ENCODE assay signal across 8 cellular contexts in the genomic region with DNA sequence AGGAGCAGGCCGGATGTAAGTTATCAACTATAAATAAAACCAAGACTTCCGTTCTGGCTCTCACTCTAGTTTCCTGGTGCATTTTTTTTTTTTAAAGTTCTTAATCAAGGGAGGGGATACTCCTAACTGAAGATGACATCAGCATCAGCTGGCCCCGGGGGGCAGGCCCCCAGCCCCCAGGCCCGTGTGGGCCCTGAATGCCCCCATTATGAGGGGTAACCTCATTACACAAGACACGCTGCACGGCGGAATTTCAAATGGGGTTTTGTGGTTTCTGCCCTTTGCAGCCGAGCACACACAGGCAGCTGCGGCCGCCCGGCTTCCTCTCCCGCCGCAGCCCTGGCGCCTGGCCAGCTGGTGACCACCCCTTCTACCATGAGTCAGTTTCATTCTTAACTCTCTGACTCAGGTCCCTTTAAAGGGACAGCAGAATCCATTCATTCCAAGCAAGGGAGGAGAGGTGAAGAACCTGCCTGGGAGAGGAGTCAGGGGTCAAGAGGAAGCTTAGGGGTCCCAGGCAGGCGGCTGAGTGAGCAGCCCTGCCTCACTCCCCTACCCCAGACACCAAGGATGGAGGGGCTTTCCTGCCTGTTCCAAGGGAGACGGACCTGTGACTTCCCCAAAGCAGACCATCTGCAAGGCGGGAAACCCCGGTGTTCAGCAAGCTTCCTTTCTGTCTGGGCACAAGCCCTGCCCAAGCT. TPM values are rescaled to one million over a fixed set of nuclear protein-coding genes. Genes with fewer than 3 reads are reported as not detected.
DNase-seq lines count a peak whose midpoint lies in the region; ATAC-seq and TF ChIP-seq lines count a peak whose summit lies in the region.

No MANE protein-coding gene starts in this region.

- peak overlapping the region; percentile 85 to 93 for H3K27ac ChIP-seq in ascending aorta
- H3K27ac ChIP-seq in spleen: peak overlapping the region; percentile 72 to 88 (median 86)

- H3K4me3 ChIP-seq in ascending aorta: peak overlapping the region in 1 of 2 donors; percentile 39
- H3K4me3 ChIP-seq in spleen: peak overlapping the region in 7 of 8 donors; percentile 10 to 64 (median 27)

- TF ChIP-seq POLR2A in spleen (IDR thresholded peaks at IDR 0.05): no peak

- H3K27me3 ChIP-seq in ascending aorta (no peaks in the 10 kb centered on the region), spleen (replicated peaks in 1 of 7) (no peaks in the 10 kb centered on the region)

- intact Hi-C loops in ascending aorta (cut with DNase I) (loop anchor here (1.0 to 10.0 kb wide), 6 partner anchors 25 to 293 kb away; no protein-coding TSS in a partner anchor), spleen (cut with DNase I; ENCODE audit: low total_unique reads) (no loop called here)

- ATAC-seq in GM21723 (IDR thresholded peaks at IDR 0.05; ENCODE audit: unreplicated experiment) (peak; percentile 62), GM18519 (IDR thresholded peaks at IDR 0.05; ENCODE audit: low FRiP score, unreplicated experiment) (no peak)

- H3K9me3 ChIP-seq in ascending aorta (no peaks in the 10 kb centered on the region), spleen (peaks cover 0 to 2% (median 0%) of the 10 kb centered on the region in 8 donors)

- WGBS in spleen, 5 donors: 0 to 2% (median 0%) methylated on average over 18 of the region's 18 CpGs

- H3K36me3 ChIP-seq in ascending aorta (no peaks in the 10 kb centered on the region), spleen (no peaks in the 10 kb centered on the region)

- DNase-seq in DMS79 treated with DMSO at 0.1 percent for 48 hours (lab: John Stamatoyannopoulos, UW): peak; percentile 56
- DNase-seq in KG1 (lab: John Stamatoyannopoulos, UW): peak; percentile 100
- peak; percentile 73 for DNase-seq in T-helper 22 cell (ENCODE audit: low read depth)
- DNase-seq in ascending aorta (ENCODE audit: low spot score in 2 of 2): peak; percentile 85 to 98
- DNase-seq in inferior parietal cortex (ENCODE audit: extremely low spot score): peak; percentile 62
- peak; percentile 95 for DNase-seq in spleen

- H3K4me1 ChIP-seq in ascending aorta (peaks cover 27 to 38% of the 10 kb centered on the region in 2 donors), spleen (peaks cover 33 to 97% (median 80%) of the 10 kb centered on the region in 6 donors)

- no peak for TF ChIP-seq CTCF in ascending aorta (IDR thresholded peaks at IDR 0.05)
- TF ChIP-seq CTCF in spleen (IDR thresholded peaks at IDR 0.05 in 8 of 11, conservative IDR thresholded peaks at IDR 0.05 in 3 of 11): no peak

RNA-seq across cellular contexts. Expression of a gene that starts 3.4 kb away (rescaled TPM):
- total RNA-seq in ascending aorta (not detected), spleen (1 to 10 TPM in 2 of 7 donors, under 1 TPM in 3, not detected in 2; 0.36 to 1.4 (median 0.52) TPM)
- under 1 TPM; 0.06 to 0.43 (median 0.12) TPM for polyA plus RNA-seq in spleen
